Comparison of ENCODE assay signal across 1 cellular context in the genomic region with DNA sequence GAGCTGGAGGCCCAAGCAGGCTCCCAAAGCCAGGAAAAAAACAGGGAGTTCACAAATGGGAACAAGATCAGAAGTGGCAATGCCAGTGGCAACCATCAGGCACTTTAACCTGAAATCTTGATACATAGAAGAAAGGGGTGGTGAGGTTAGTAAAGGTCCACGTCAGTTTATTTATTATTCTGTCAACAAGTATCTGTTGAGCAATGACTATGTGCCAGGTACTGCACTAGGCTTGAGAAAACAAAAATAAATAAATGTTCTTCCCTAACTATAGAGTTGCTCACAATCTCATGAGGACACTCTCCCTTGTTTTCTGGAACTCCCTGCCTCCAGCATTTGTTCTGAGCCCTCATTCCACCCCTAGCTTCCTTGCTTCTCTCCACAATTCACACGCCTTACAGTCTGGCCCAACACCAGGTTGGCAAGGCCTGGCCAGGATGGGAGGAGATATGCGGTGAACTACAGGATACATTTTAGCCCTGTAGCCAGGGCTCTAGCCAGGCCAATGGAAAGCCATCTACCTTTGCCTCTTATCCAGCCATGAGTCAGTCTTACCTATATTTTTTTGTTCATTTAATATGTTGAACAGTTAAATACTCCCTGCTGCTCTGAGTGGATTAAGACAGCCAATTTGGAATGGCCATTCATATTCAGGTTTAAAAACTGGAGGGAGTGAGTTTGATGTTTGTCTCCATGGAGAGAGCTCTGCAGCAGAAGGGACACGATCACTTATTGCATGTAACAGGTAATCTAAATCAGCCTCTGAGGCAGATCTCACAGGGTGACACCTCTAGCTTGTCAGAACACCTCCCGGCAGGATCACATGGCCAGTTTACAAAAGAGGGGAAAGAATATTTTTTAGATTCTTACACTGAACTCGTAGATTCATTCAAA.
TF ChIP-seq lines count a peak whose summit lies in the region.

No MANE protein-coding gene starts in this region.

TF ChIP-seq in K562, 482 proteins besides CTCF, POLR2A, EP300 and RAD21:
- TF ChIP-seq, protein P1, sequence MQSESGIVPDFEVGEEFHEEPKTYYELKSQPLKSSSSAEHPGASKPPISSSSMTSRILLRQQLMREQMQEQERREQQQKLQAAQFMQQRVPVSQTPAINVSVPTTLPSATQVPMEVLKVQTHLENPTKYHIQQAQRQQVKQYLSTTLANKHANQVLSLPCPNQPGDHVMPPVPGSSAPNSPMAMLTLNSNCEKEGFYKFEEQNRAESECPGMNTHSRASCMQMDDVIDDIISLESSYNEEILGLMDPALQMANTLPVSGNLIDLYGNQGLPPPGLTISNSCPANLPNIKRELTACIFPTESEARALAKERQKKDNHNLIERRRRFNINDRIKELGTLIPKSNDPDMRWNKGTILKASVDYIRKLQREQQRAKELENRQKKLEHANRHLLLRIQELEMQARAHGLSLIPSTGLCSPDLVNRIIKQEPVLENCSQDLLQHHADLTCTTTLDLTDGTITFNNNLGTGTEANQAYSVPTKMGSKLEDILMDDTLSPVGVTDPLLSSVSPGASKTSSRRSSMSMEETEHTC (IDR thresholded peaks at IDR 0.05), result no peak
- TF ChIP-seq ZNF143 (CRISPR knock-in tag; IDR thresholded peaks at IDR 0.05), result no peak
- no peak for TF ChIP-seq ZZZ3 (IDR thresholded peaks at IDR 0.05)
- TF ChIP-seq GABPA (tag; conservative IDR thresholded peaks at IDR 0.05; ENCODE audit: low read depth), result no peak
- TF ChIP-seq ZNF780A (CRISPR knock-in tag; IDR thresholded peaks at IDR 0.05), result no peak
- TF ChIP-seq SRSF3 (IDR thresholded peaks at IDR 0.05; ENCODE audit: insufficient read depth, low read length), result no peak
